Comparison of ENCODE assay signal across 9 cellular contexts in genomic region chr9:89195149-89195797, GRCh38. TPM values are rescaled to one million over a fixed set of nuclear protein-coding genes. Genes with fewer than 3 reads are reported as not detected.
"Had no signal": no experiment of that assay in that cellular context is flagged by ENCODE, and none has a peak within 500 bp of the region (broad histone marks: within the 10 kb centered on the region; RNA-seq: fewer than 3 reads in every experiment).

No MANE protein-coding gene starts in this region.

- H3K4me1 Mint-ChIP-seq: IgD-negative memory B cell had no signal

- H2AFZ ChIP-seq: GM23338 had no signal

- DNase-seq: H7, HFFc6, KBM-7 had no signal

- FAIRE-seq: H1, HTR-8/SVneo had no signal

- H3K27ac Mint-ChIP-seq: GM23338, HFFc6, IgD-negative memory B cell had no signal

- H3K36me3 ChIP-seq: HAP-1 had no signal

- H3K4me1 ChIP-seq: HAP-1 had no signal

- H3K4me3 Mint-ChIP-seq: GM23338, HFFc6, IgD-negative memory B cell had no signal

- H3K9me3 ChIP-seq: HAP-1 had no signal

- ATAC-seq: GM23338, HCT116 had no signal

- H3K4me2 ChIP-seq: GM23338 had no signal

- H3K4me3 ChIP-seq: GM23338, HAP-1 had no signal

RNA-seq across cellular contexts. Expression of gene SHC3, which starts 16.7 kb away (rescaled TPM):
- polyA plus RNA-seq: IgD-negative memory B cell had no signal
